Comparison of ENCODE assay signal across 1 cellular context in genomic region chr19:12945479-12946091, GRCh38.
TF ChIP-seq lines count a peak whose summit lies in the region.

Gene RAD23A (plus strand): TSS chr19:12945862. CDS start chr19:12945949, 87 bp downstream.

TF ChIP-seq in GM12878, 131 proteins besides CTCF, POLR2A, EP300 and RAD21 (continued from another document and continues in another):
- TF ChIP-seq POLR2AphosphoS2 (IDR thresholded peaks at IDR 0.05; ENCODE audit: low read depth, low read length) (peak; percentile 98), CHD4 (IDR thresholded peaks at IDR 0.05) (no peak), EGR1 (IDR thresholded peaks at IDR 0.05; ENCODE audit: borderline replicate concordance in 1 of 2, low read depth in 2 of 2, low read length in 2 of 2) (peak in 1 of 2 experiments; percentile 58; a peak in 2 of 3 replicates), MEF2B (IDR thresholded peaks at IDR 0.05; ENCODE audit: partially characterized antibody, poor library complexity, severe bottlenecking) (peak; percentile 21), ATF7 (IDR thresholded peaks at IDR 0.05; ENCODE audit: low read depth) (peak; percentile 98), SREBF1 (IDR thresholded peaks at IDR 0.05; ENCODE audit: low read length) (no peak), SMARCA5 (IDR thresholded peaks at IDR 0.05) (no peak), ZBED1 (IDR thresholded peaks at IDR 0.05; ENCODE audit: borderline replicate concordance) (peak; percentile 83; the same call in 1 of the 2 replicates), RBBP5 (conservative IDR thresholded peaks at IDR 0.05) (no peak), BCL11A (IDR thresholded peaks at IDR 0.05; ENCODE audit: low read depth, low read length) (peak; percentile 48; the same call in 1 of the 2 replicates), LARP7 (IDR thresholded peaks at IDR 0.05) (peak; percentile 28; the same call in 1 of the 2 replicates), HDAC2 (IDR thresholded peaks at IDR 0.05) (no peak), FOS (IDR thresholded peaks at IDR 0.05; ENCODE audit: borderline replicate concordance, extremely low read depth, insufficient read length) (no peak), BACH1 (IDR thresholded peaks at IDR 0.05; ENCODE audit: borderline replicate concordance) (peak; percentile 94), POU2F2 (IDR thresholded peaks at IDR 0.05; ENCODE audit: borderline replicate concordance, low read depth, low read length) (peak; percentile 90; the same call in 2 of the 3 replicates), WRNIP1 (IDR thresholded peaks at IDR 0.05; ENCODE audit: borderline replicate concordance, low read depth, low read length) (no peak), KDM1A (IDR thresholded peaks at IDR 0.05; ENCODE audit: borderline replicate concordance) (no peak), NFIC (IDR thresholded peaks at IDR 0.05; ENCODE audit: low read depth, low read length) (0 out of 2 replicates have a peak, but pooled peaks have one; percentile 2), ZZZ3 (IDR thresholded peaks at IDR 0.05; ENCODE audit: control insufficient read depth, insufficient read length, low read depth) (no peak), YBX1 (IDR thresholded peaks at IDR 0.05) (no peak), CBX3 (IDR thresholded peaks at IDR 0.05; ENCODE audit: borderline replicate concordance, low read depth) (no peak), PKNOX1 (IDR thresholded peaks at IDR 0.05) (peak; percentile 88), FOXM1 (IDR thresholded peaks at IDR 0.05; ENCODE audit: low read depth, low read length) (no peak; the same call in 1 of the 2 replicates), STAT3 (IDR thresholded peaks at IDR 0.05; ENCODE audit: low read depth, low read length) (no peak), MEF2A (IDR thresholded peaks at IDR 0.05; ENCODE audit: insufficient read depth, low read depth, low read length) (no peak), FOXK2 (IDR thresholded peaks at IDR 0.05) (no peak), MXI1 (IDR thresholded peaks at IDR 0.05; ENCODE audit: low read depth, low read length) (peak; percentile 97), ZNF592 (IDR thresholded peaks at IDR 0.05) (no peak), EED (IDR thresholded peaks at IDR 0.05; ENCODE audit: low read depth) (no peak; the same call in 1 of the 2 replicates), PML (IDR thresholded peaks at IDR 0.05; ENCODE audit: low read length) (peak; percentile 89), TCF7 (IDR thresholded peaks at IDR 0.05; ENCODE audit: borderline replicate concordance) (no peak), IRF4 (IDR thresholded peaks at IDR 0.05; ENCODE audit: low read depth, low read length) (0 out of 2 replicates have a peak, but pooled peaks have one; percentile 10), SREBF2 (IDR thresholded peaks at IDR 0.05; ENCODE audit: low read length) (no peak), ETV6 (conservative IDR thresholded peaks at IDR 0.05 in 1 of 2, IDR thresholded peaks at IDR 0.05 in 1 of 2; ENCODE audit: borderline replicate concordance in 1 of 2, low read depth in 1 of 2) (no peak), TCF3 (IDR thresholded peaks at IDR 0.05; ENCODE audit: borderline replicate concordance, insufficient read depth, low read depth, low read length) (peak; percentile 67; the same call in 1 of the 2 replicates), NBN (IDR thresholded peaks at IDR 0.05) (peak; percentile 99), ESRRA (IDR thresholded peaks at IDR 0.05; ENCODE audit: low read length) (no peak), MTA2 (IDR thresholded peaks at IDR 0.05; ENCODE audit: low read depth) (no peak)
- TF ChIP-seq, protein P1, sequence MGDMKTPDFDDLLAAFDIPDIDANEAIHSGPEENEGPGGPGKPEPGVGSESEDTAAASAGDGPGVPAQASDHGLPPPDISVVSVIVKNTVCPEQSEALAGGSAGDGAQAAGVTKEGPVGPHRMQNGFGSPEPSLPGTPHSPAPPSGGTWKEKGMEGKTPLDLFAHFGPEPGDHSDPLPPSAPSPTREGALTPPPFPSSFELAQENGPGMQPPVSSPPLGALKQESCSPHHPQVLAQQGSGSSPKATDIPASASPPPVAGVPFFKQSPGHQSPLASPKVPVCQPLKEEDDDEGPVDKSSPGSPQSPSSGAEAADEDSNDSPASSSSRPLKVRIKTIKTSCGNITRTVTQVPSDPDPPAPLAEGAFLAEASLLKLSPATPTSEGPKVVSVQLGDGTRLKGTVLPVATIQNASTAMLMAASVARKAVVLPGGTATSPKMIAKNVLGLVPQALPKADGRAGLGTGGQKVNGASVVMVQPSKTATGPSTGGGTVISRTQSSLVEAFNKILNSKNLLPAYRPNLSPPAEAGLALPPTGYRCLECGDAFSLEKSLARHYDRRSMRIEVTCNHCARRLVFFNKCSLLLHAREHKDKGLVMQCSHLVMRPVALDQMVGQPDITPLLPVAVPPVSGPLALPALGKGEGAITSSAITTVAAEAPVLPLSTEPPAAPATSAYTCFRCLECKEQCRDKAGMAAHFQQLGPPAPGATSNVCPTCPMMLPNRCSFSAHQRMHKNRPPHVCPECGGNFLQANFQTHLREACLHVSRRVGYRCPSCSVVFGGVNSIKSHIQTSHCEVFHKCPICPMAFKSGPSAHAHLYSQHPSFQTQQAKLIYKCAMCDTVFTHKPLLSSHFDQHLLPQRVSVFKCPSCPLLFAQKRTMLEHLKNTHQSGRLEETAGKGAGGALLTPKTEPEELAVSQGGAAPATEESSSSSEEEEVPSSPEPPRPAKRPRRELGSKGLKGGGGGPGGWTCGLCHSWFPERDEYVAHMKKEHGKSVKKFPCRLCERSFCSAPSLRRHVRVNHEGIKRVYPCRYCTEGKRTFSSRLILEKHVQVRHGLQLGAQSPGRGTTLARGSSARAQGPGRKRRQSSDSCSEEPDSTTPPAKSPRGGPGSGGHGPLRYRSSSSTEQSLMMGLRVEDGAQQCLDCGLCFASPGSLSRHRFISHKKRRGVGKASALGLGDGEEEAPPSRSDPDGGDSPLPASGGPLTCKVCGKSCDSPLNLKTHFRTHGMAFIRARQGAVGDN (IDR thresholded peaks at IDR 0.05) = peak; percentile 76; the same call in 1 of the 2 replicates
- TF ChIP-seq, protein P2, sequence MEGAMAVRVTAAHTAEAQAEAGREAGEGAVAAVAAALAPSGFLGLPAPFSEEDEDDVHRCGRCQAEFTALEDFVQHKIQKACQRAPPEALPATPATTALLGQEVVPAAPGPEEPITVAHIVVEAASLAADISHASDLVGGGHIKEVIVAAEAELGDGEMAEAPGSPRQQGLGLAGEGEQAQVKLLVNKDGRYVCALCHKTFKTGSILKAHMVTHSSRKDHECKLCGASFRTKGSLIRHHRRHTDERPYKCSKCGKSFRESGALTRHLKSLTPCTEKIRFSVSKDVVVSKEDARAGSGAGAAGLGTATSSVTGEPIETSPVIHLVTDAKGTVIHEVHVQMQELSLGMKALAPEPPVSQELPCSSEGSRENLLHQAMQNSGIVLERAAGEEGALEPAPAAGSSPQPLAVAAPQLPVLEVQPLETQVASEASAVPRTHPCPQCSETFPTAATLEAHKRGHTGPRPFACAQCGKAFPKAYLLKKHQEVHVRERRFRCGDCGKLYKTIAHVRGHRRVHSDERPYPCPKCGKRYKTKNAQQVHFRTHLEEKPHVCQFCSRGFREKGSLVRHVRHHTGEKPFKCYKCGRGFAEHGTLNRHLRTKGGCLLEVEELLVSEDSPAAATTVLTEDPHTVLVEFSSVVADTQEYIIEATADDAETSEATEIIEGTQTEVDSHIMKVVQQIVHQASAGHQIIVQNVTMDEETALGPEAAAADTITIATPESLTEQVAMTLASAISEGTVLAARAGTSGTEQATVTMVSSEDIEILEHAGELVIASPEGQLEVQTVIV (IDR thresholded peaks at IDR 0.05; ENCODE audit: borderline replicate concordance, partially characterized antibody) = no peak
- TF ChIP-seq, protein P3, sequence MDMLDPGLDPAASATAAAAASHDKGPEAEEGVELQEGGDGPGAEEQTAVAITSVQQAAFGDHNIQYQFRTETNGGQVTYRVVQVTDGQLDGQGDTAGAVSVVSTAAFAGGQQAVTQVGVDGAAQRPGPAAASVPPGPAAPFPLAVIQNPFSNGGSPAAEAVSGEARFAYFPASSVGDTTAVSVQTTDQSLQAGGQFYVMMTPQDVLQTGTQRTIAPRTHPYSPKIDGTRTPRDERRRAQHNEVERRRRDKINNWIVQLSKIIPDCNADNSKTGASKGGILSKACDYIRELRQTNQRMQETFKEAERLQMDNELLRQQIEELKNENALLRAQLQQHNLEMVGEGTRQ (IDR thresholded peaks at IDR 0.05; ENCODE audit: borderline replicate concordance, low read depth, low read length) = peak; percentile 96
- TF ChIP-seq, protein P4, sequence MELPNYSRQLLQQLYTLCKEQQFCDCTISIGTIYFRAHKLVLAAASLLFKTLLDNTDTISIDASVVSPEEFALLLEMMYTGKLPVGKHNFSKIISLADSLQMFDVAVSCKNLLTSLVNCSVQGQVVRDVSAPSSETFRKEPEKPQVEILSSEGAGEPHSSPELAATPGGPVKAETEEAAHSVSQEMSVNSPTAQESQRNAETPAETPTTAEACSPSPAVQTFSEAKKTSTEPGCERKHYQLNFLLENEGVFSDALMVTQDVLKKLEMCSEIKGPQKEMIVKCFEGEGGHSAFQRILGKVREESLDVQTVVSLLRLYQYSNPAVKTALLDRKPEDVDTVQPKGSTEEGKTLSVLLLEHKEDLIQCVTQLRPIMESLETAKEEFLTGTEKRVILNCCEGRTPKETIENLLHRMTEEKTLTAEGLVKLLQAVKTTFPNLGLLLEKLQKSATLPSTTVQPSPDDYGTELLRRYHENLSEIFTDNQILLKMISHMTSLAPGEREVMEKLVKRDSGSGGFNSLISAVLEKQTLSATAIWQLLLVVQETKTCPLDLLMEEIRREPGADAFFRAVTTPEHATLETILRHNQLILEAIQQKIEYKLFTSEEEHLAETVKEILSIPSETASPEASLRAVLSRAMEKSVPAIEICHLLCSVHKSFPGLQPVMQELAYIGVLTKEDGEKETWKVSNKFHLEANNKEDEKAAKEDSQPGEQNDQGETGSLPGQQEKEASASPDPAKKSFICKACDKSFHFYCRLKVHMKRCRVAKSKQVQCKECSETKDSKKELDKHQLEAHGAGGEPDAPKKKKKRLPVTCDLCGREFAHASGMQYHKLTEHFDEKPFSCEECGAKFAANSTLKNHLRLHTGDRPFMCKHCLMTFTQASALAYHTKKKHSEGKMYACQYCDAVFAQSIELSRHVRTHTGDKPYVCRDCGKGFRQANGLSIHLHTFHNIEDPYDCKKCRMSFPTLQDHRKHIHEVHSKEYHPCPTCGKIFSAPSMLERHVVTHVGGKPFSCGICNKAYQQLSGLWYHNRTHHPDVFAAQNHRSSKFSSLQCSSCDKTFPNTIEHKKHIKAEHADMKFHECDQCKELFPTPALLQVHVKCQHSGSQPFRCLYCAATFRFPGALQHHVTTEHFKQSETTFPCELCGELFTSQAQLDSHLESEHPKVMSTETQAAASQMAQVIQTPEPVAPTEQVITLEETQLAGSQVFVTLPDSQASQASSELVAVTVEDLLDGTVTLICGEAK (IDR thresholded peaks at IDR 0.05; ENCODE audit: borderline replicate concordance) = peak; percentile 63; the same call in 1 of the 2 replicates
- TF ChIP-seq, protein P5, sequence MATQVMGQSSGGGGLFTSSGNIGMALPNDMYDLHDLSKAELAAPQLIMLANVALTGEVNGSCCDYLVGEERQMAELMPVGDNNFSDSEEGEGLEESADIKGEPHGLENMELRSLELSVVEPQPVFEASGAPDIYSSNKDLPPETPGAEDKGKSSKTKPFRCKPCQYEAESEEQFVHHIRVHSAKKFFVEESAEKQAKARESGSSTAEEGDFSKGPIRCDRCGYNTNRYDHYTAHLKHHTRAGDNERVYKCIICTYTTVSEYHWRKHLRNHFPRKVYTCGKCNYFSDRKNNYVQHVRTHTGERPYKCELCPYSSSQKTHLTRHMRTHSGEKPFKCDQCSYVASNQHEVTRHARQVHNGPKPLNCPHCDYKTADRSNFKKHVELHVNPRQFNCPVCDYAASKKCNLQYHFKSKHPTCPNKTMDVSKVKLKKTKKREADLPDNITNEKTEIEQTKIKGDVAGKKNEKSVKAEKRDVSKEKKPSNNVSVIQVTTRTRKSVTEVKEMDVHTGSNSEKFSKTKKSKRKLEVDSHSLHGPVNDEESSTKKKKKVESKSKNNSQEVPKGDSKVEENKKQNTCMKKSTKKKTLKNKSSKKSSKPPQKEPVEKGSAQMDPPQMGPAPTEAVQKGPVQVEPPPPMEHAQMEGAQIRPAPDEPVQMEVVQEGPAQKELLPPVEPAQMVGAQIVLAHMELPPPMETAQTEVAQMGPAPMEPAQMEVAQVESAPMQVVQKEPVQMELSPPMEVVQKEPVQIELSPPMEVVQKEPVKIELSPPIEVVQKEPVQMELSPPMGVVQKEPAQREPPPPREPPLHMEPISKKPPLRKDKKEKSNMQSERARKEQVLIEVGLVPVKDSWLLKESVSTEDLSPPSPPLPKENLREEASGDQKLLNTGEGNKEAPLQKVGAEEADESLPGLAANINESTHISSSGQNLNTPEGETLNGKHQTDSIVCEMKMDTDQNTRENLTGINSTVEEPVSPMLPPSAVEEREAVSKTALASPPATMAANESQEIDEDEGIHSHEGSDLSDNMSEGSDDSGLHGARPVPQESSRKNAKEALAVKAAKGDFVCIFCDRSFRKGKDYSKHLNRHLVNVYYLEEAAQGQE (IDR thresholded peaks at IDR 0.05; ENCODE audit: low read depth, low read length) = 0 out of 2 replicates have a peak, but pooled peaks have one; percentile 39
